Comparison of ENCODE assay signal across 14 cellular contexts in the genomic region with DNA sequence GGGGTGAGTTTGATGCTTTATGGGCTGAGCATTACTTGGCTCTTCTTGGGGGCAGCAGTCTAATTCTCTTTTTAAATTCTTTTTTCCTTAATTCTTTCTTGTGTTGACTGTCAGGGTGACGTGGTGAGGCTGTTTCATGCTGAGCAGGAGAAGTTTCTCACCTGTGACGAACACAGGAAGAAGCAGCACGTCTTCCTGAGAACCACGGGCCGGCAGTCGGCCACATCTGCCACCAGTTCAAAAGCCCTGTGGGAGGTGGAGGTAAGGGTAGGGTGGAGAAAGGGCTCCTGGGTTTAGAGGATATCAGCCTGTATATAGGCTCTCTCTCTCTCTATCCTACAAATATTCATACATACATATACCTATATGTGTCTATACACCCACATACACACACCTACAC.
"Had no signal": no experiment of that assay in that cellular context is flagged by ENCODE, and none has a peak within 500 bp of the region (broad histone marks: within the 10 kb centered on the region; RNA-seq: fewer than 3 reads in every experiment).

No MANE protein-coding gene starts in this region.

- H3K27ac ChIP-seq: neural progenitor cell, ovary, upper lobe of left lung had no signal

- H3K4me1 Mint-ChIP-seq: activated B cell treated with CpG ODN at 0.5 μM for 24 hours, brain had no signal

- H3K9me3 Mint-ChIP-seq: activated B cell treated with CpG ODN at 0.5 μM for 24 hours; brain; dendritic cell treated with granulocyte-macrophage colony-stimulating factor and Interleukin-4, amounts not matched to agents 40 ng/mL and 50 ng/mL, for 4 days; neural progenitor cell; T-helper 1 cell treated with Interleukin-12 subunit alpha and Interleukin-12 subunit beta and Interleukin-4 antibody, amounts not matched to agents 30 μg/mL and 1 μg/mL, for 36 hours had no signal

- H3K4me1 ChIP-seq: neural progenitor cell, upper lobe of left lung had no signal

- H3K27ac Mint-ChIP-seq: activated B cell treated with CpG ODN at 0.5 μM for 24 hours; brain; dendritic cell treated with granulocyte-macrophage colony-stimulating factor and Interleukin-4, amounts not matched to agents 40 ng/mL and 50 ng/mL, for 4 days; neural progenitor cell; T-helper 1 cell treated with Interleukin-12 subunit alpha and Interleukin-12 subunit beta and Interleukin-4 antibody, amounts not matched to agents 30 μg/mL and 1 μg/mL, for 36 hours had no signal

- H3K4me3 ChIP-seq: neural progenitor cell, ovary, upper lobe of left lung had no signal

- H3K36me3 ChIP-seq: neural progenitor cell, ovary had no signal

- DNase-seq: activated B cell treated with CpG ODN at 0.5 μM for 24 hours; activated effector memory CD4-positive, alpha-beta T cell treated with Interleukin-2 at 50 U/mL for 16 hours; activated T-cell treated with anti-CD3 and anti-CD28 coated beads for 4 hours; amniotic stem cell; cerebellar nuclear complex; erythroblast; hippocampal formation; ovary; SHP77 had no signal

- H3K9me3 ChIP-seq: ovary, upper lobe of left lung had no signal

- H3K27me3 ChIP-seq: neural progenitor cell, ovary, upper lobe of left lung had no signal

- H3K27me3 Mint-ChIP-seq: activated B cell treated with CpG ODN at 0.5 μM for 24 hours; brain; dendritic cell treated with granulocyte-macrophage colony-stimulating factor and Interleukin-4, amounts not matched to agents 40 ng/mL and 50 ng/mL, for 4 days had no signal

- H3K4me3 Mint-ChIP-seq: activated B cell treated with CpG ODN at 0.5 μM for 24 hours; brain; dendritic cell treated with granulocyte-macrophage colony-stimulating factor and Interleukin-4, amounts not matched to agents 40 ng/mL and 50 ng/mL, for 4 days; neural progenitor cell; T-helper 1 cell treated with Interleukin-12 subunit alpha and Interleukin-12 subunit beta and Interleukin-4 antibody, amounts not matched to agents 30 μg/mL and 1 μg/mL, for 36 hours had no signal

- H3K36me3 Mint-ChIP-seq: brain had no signal
